9 cellular contexts compared by ENCODE assay signal in genomic region chr16:24993722-24994686, GRCh38. TPM values are rescaled to one million over a fixed set of nuclear protein-coding genes. Genes with fewer than 3 reads are reported as not detected.
DNase-seq lines count a peak whose midpoint lies in the region; ATAC-seq and TF ChIP-seq lines count a peak whose summit lies in the region.
"Had no signal": no experiment of that assay in that cellular context is flagged by ENCODE, and none has a peak within 500 bp of the region (broad histone marks: within the 10 kb centered on the region; RNA-seq: fewer than 3 reads in every experiment).

No MANE protein-coding gene starts in this region.

- no peak overlapping the region for H3K23ac ChIP-seq in mesenchymal stem cell (ENCODE audit: low read length in 2 of 2)

- H3K4me3 ChIP-seq in coronary artery = peak overlapping the region; percentile 29
- peak overlapping the region in 1 of 2 experiments; percentile 28 for H3K4me3 ChIP-seq in mesenchymal stem cell (ENCODE audit: insufficient read depth in 1 of 2, low read depth in 1 of 2, low read length in 2 of 2)

- H4K91ac ChIP-seq in mesenchymal stem cell (ENCODE audit: low read length) = no peak overlapping the region

- ATAC-seq in GM21576 (IDR thresholded peaks at IDR 0.05; ENCODE audit: unreplicated experiment) = no peak
- ATAC-seq in GM19397 (IDR thresholded peaks at IDR 0.05; ENCODE audit: unreplicated experiment) = no peak

- H2BK12ac ChIP-seq in mesenchymal stem cell (ENCODE audit: low read length in 2 of 2) = peak overlapping the region in 1 of 2 experiments; percentile 18

- H3K4me1 ChIP-seq in mesenchymal stem cell (ENCODE audit: control insufficient read depth, insufficient read depth, low read depth, low read length) = peaks cover 20% of the 10 kb centered on the region

- H3K14ac ChIP-seq in mesenchymal stem cell (ENCODE audit: low read length in 2 of 2) = no peak overlapping the region

- H4K8ac ChIP-seq in mesenchymal stem cell (ENCODE audit: low read length) = no peak overlapping the region

- H2BK120ac ChIP-seq in mesenchymal stem cell (ENCODE audit: low read depth, low read length) = no peak overlapping the region

- H3K4ac ChIP-seq in mesenchymal stem cell (ENCODE audit: low read depth in 1 of 2, low read length in 2 of 2) = peak overlapping the region in 1 of 2 experiments; percentile 50

- H2BK5ac ChIP-seq in mesenchymal stem cell (ENCODE audit: low read depth, low read length, poor library complexity, severe bottlenecking) = no peak overlapping the region

- H3K27ac ChIP-seq in coronary artery (peak overlapping the region; percentile 58 to 87), mesenchymal stem cell (ENCODE audit: low read length, poor library complexity, severe bottlenecking) (peak overlapping the region; percentile 93)

- H3K36me3 ChIP-seq in mesenchymal stem cell (ENCODE audit: control insufficient read depth in 1 of 2, insufficient read depth in 2 of 2, low read depth in 1 of 2, low read length in 2 of 2) = no peaks in the 10 kb centered on the region

- TF ChIP-seq CTCF in coronary artery (IDR thresholded peaks at IDR 0.05) = no peak

- DNase-seq in AG08396 (ENCODE audit: low spot score) (peak; percentile 88), NCI-H460 (ENCODE audit: extremely low read depth, low read depth) (peak; percentile 75), coronary artery (ENCODE audit: low spot score) (peak; percentile 61), mesenchymal stem cell (peak; percentile 93), RPMI8226 (no peak), T-helper 2 cell (no peak)
- DNase-seq: effector memory CD4-positive, alpha-beta T cell had no signal

- peak overlapping the region; percentile 72 for H3K9ac ChIP-seq in mesenchymal stem cell (ENCODE audit: low read length)

- H3K9me3 ChIP-seq in mesenchymal stem cell (ENCODE audit: control insufficient read depth, low read length) = no peaks in the 10 kb centered on the region

- no peaks in the 10 kb centered on the region for H3K27me3 ChIP-seq in mesenchymal stem cell (ENCODE audit: control insufficient read depth in 1 of 2, insufficient read depth in 1 of 2, low read length in 2 of 2)

- WGBS in mesenchymal stem cell = 30% methylated on average over 11 of the region's 11 CpGs

- no peak overlapping the region for H2AFZ ChIP-seq in mesenchymal stem cell (ENCODE audit: low read depth, low read length)

- peak overlapping the region in 1 of 2 experiments; percentile 44 for H3K18ac ChIP-seq in mesenchymal stem cell (ENCODE audit: low read depth in 1 of 2, low read length in 2 of 2)

- H3K79me1 ChIP-seq in mesenchymal stem cell (replicated peaks; ENCODE audit: low read length, poor library complexity, severe bottlenecking) = peaks cover 5% of the 10 kb centered on the region

- no peak overlapping the region for H2BK15ac ChIP-seq in mesenchymal stem cell (ENCODE audit: low read depth, poor library complexity, severe bottlenecking)

- H2AK5ac ChIP-seq in mesenchymal stem cell (ENCODE audit: low read length, severe bottlenecking) = peak overlapping the region; percentile 90

- peak overlapping the region; percentile 38 for H3K4me2 ChIP-seq in mesenchymal stem cell (ENCODE audit: low read length, poor library complexity, severe bottlenecking)

RNA-seq across cellular contexts. Expression of gene ARHGAP17, which starts 21.2 kb away (rescaled TPM):
- 13.1 and 14.6 TPM in 2 replicates for total RNA-seq in NCI-H460 (2014; rRNA removed; shearing (Covaris generic))
- polyA plus RNA-seq in NCI-H460 (2014; cell fraction: nucleus; rRNA removed) = 15.7 and 30.7 TPM in 2 replicates
- 59.1 TPM for polyA plus RNA-seq in mesenchymal stem cell (2013, experiment 1 of 2)
- polyA plus RNA-seq in mesenchymal stem cell (2013, experiment 2 of 2) = 55.8 TPM

Comparison
In these comparisons a context has a peak if more than half of its experiments do, and no peak if none do; other contexts are left out.
1. DNase-seq: peak in AG08396 (single experiment), NCI-H460 (single experiment), coronary artery (single experiment) and mesenchymal stem cell (single experiment); none in RPMI8226 (single experiment) and T-helper 2 cell (0 of 5).